In the genomic region with DNA sequence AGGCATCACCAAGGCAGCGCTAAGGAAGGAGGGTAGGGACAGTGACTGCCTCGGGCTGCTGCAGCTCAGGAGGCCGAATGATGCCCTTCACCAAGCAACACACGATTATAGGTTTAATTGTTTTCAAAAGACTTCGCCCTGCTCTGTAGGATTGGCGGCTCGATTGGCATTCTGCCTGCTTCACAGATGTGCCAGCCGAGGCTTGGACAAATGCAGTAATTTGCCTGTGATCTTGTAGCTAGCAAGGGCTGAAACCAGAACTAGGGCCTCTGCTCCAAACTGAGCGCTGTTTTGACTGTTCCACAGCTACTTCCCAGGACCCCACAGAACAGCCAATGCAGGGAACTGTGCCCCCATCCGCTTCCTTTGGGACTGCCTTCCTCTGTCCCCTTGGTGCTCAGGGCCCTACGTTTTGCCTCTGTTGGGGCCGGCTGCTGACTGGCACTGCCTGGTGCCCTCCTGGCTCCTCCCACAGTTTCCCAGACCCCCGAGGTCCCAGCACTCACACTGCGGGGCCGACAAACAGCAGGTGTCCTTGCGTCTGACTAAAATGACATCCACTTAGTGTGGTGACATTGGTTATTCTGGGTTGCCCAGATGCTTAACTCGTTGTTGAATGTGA, we compare ENCODE assay signal across 23 cellular contexts.
DNase-seq lines count a peak whose midpoint lies in the region; TF ChIP-seq lines count a peak whose summit lies in the region.
"Had no signal": no experiment of that assay in that cellular context is flagged by ENCODE, and none has a peak within 500 bp of the region (broad histone marks: within the 10 kb centered on the region; RNA-seq: fewer than 3 reads in every experiment).

No MANE protein-coding gene starts in this region.

- H3K4me1 Mint-ChIP-seq in activated CD4-positive, alpha-beta memory T cell treated with anti-CD3 and anti-CD28 coated beads, Interleukin-2, amount 10 ng/mL, durations not matched to agents 7 days and 5 days = no peaks in the 10 kb centered on the region
- H3K4me1 Mint-ChIP-seq: activated CD4-positive, alpha-beta T cell treated with anti-CD3 and anti-CD28 coated beads, Interleukin-2, amount 10 ng/mL, durations not matched to agents 24 days and 14 days; activated naive CD8-positive, alpha-beta T cell treated with anti-CD3 and anti-CD28 coated beads, Interleukin-2, amount 50 U/mL, for 24 hours; GM23338 had no signal

- peak overlapping the region in 1 of 59 donors; percentile 12 for H3K4me3 ChIP-seq in dorsolateral prefrontal cortex
- H3K4me3 ChIP-seq: BLaER1 treated with 17β-estradiol and CSF1 and Interleukin-3, amounts not matched to agents 10 nM and 100 nM; GM23338; smooth muscle cell had no signal

- intact Hi-C loops in dorsolateral prefrontal cortex (cut with DNase I) = no loop called here
- intact Hi-C loops in posterior vena cava (cut with DNase I) = no loop called here

- CTCF ChIA-PET in activated CD4-positive, alpha-beta memory T cell treated with anti-CD3 and anti-CD28 coated beads, Interleukin-2, amount 10 ng/mL, durations not matched to agents 7 days and 5 days (lab: Charles Lee) = interaction anchor here (0.6 kb wide), 1 partner anchor 151 kb away, joined by 3 read pairs; a partner anchor contains a TSS

- POLR2A ChIA-PET in activated CD4-positive, alpha-beta memory T cell treated with anti-CD3 and anti-CD28 coated beads, Interleukin-2, amount 10 ng/mL, durations not matched to agents 7 days and 5 days (lab: Charles Lee) = no interaction called here

- peak; percentile 82 for DNase-seq in DMS 273 (lab: John Stamatoyannopoulos, UW; ENCODE audit: unreplicated experiment)
- peak; percentile 53 for DNase-seq in NCI-H1092 treated with DMSO at 0.1 percent for 48 hours (lab: John Stamatoyannopoulos, UW)
- DNase-seq in dorsolateral prefrontal cortex = peak in 3 of 10 donors; percentile 44 to 48 (median 47)
- peak; percentile 57 for DNase-seq in posterior vena cava (ENCODE audit: low spot score)
- DNase-seq in NCI-H187 (lab: John Stamatoyannopoulos, UW) = no peak
- DNase-seq in activated CD4-positive, alpha-beta memory T cell treated with anti-CD3 and anti-CD28 coated beads, Interleukin-2, amount 10 ng/mL, durations not matched to agents 7 days and 5 days = no peak
- DNase-seq in activated CD8-positive, alpha-beta memory T cell treated with anti-CD3 and anti-CD28 coated beads, Interleukin-2, amount 50 U/mL, for 4 hours = no peak
- DNase-seq: activated CD4-positive, alpha-beta T cell treated with anti-CD3 and anti-CD28 coated beads, Interleukin-2, amount 10 ng/mL, durations not matched to agents 24 days and 14 days; activated naive CD8-positive, alpha-beta T cell treated with anti-CD3 and anti-CD28 coated beads, Interleukin-2, amount 50 U/mL, for 24 hours; activated T-cell treated with anti-CD3 and anti-CD28 coated beads, Interleukin-2, amount 50 U/mL, for 4 hours; cerebellar nuclear complex; HFFc6; Karpas-422; left ventricle myocardium superior; NCI-H2029; OCI-M1; T-helper 9 cell; WERI-Rb-1 had no signal

- H3K27me3 ChIP-seq in dorsolateral prefrontal cortex = peaks cover 0 to 17% (median 3%) of the 10 kb centered on the region in 45 donors

- H3K27ac ChIP-seq in dorsolateral prefrontal cortex = peak overlapping the region in 34 of 59 donors; percentile 9 to 94 (median 72)
- H3K27ac ChIP-seq: BLaER1 treated with 17β-estradiol and CSF1 and Interleukin-3, amounts not matched to agents 10 nM and 100 nM; WERI-Rb-1 had no signal

- H3K9me3 Mint-ChIP-seq in activated CD4-positive, alpha-beta memory T cell treated with anti-CD3 and anti-CD28 coated beads, Interleukin-2, amount 10 ng/mL, durations not matched to agents 7 days and 5 days = no peaks in the 10 kb centered on the region
- H3K9me3 Mint-ChIP-seq: activated CD4-positive, alpha-beta T cell treated with anti-CD3 and anti-CD28 coated beads, Interleukin-2, amount 10 ng/mL, durations not matched to agents 24 days and 14 days; activated naive CD8-positive, alpha-beta T cell treated with anti-CD3 and anti-CD28 coated beads, Interleukin-2, amount 50 U/mL, for 24 hours; activated T-cell treated with anti-CD3 and anti-CD28 coated beads, Interleukin-2, amount 50 U/mL, for 4 hours; HFFc6; natural killer cell treated with Interleukin-12 subunit alpha and Interleukin-12 subunit beta and Interleukin-15 and Interleukin-18, amount 100 ng/mL, for 72 hours; type B pancreatic cell had no signal

- no peak overlapping the region for H3K4me3 Mint-ChIP-seq in activated CD4-positive, alpha-beta memory T cell treated with anti-CD3 and anti-CD28 coated beads, Interleukin-2, amount 10 ng/mL, durations not matched to agents 7 days and 5 days
- H3K4me3 Mint-ChIP-seq: activated CD4-positive, alpha-beta T cell treated with anti-CD3 and anti-CD28 coated beads, Interleukin-2, amount 10 ng/mL, durations not matched to agents 24 days and 14 days; activated naive CD8-positive, alpha-beta T cell treated with anti-CD3 and anti-CD28 coated beads, Interleukin-2, amount 50 U/mL, for 24 hours; activated T-cell treated with anti-CD3 and anti-CD28 coated beads, Interleukin-2, amount 50 U/mL, for 4 hours; GM23338; HFFc6; natural killer cell treated with Interleukin-12 subunit alpha and Interleukin-12 subunit beta and Interleukin-15 and Interleukin-18, amount 100 ng/mL, for 72 hours; type B pancreatic cell had no signal

- peaks cover 10% of the 10 kb centered on the region for H3K27me3 Mint-ChIP-seq in activated CD4-positive, alpha-beta memory T cell treated with anti-CD3 and anti-CD28 coated beads, Interleukin-2, amount 10 ng/mL, durations not matched to agents 7 days and 5 days

- H3K27ac Mint-ChIP-seq in activated CD4-positive, alpha-beta memory T cell treated with anti-CD3 and anti-CD28 coated beads, Interleukin-2, amount 10 ng/mL, durations not matched to agents 7 days and 5 days = no peak overlapping the region
- H3K27ac Mint-ChIP-seq: activated CD4-positive, alpha-beta T cell treated with anti-CD3 and anti-CD28 coated beads, Interleukin-2, amount 10 ng/mL, durations not matched to agents 24 days and 14 days; activated naive CD8-positive, alpha-beta T cell treated with anti-CD3 and anti-CD28 coated beads, Interleukin-2, amount 50 U/mL, for 24 hours; GM23338; HFFc6; natural killer cell treated with Interleukin-12 subunit alpha and Interleukin-12 subunit beta and Interleukin-15 and Interleukin-18, amount 100 ng/mL, for 72 hours; type B pancreatic cell had no signal

- no peaks in the 10 kb centered on the region for H3K36me3 Mint-ChIP-seq in activated CD4-positive, alpha-beta memory T cell treated with anti-CD3 and anti-CD28 coated beads, Interleukin-2, amount 10 ng/mL, durations not matched to agents 7 days and 5 days (ENCODE audit: low read depth)
- H3K36me3 Mint-ChIP-seq: natural killer cell treated with Interleukin-12 subunit alpha and Interleukin-12 subunit beta and Interleukin-15 and Interleukin-18, amount 100 ng/mL, for 72 hours; type B pancreatic cell had no signal

- no peak for TF ChIP-seq CTCF in dorsolateral prefrontal cortex (IDR thresholded peaks at IDR 0.05 in 54 of 56, conservative IDR thresholded peaks at IDR 0.05 in 2 of 56; ENCODE audit: low read depth in 1 of 56, partially characterized antibody in 56 of 56)

Comparison
In these comparisons a context has a peak if more than half of its experiments do, and no peak if none do; other contexts are left out.
1. DNase-seq: peak in DMS 273 (single experiment), NCI-H1092 treated with DMSO at 0.1 percent for 48 hours (single experiment) and posterior vena cava (single experiment); none in NCI-H187 (0 of 2), activated CD4-positive, alpha-beta memory T cell treated with anti-CD3 and anti-CD28 coated beads, Interleukin-2, amount 10 ng/mL, durations not matched to agents 7 days and 5 days (single experiment) and activated CD8-positive, alpha-beta memory T cell treated with anti-CD3 and anti-CD28 coated beads, Interleukin-2, amount 50 U/mL, for 4 hours (single experiment).